11 cellular contexts compared by ENCODE assay signal in genomic region chr5:13553896-13554295, GRCh38.
A peak's percentile ranks its signal among the peaks of the same experiment; 100 is the strongest.
DNase-seq lines count a peak whose midpoint lies in the region; ATAC-seq, FAIRE-seq and TF ChIP-seq lines count a peak whose summit lies in the region.
"Had no signal": no experiment of that assay in that cellular context is flagged by ENCODE, and none has a peak within 500 bp of the region (broad histone marks: within the 10 kb centered on the region; RNA-seq: fewer than 3 reads in every experiment).

No MANE protein-coding gene starts in this region.

- WGBS in K562 (ENCODE audit: insufficient coverage, low coverage, missing lambda C conversion rate), result 0% methylated on average over 4 of the region's 4 CpGs
- WGBS in liver, result 36% methylated on average over 4 of the region's 4 CpGs

- no peaks in the 10 kb centered on the region for H4K20me1 ChIP-seq in K562 (replicated peaks; ENCODE audit: control insufficient read depth, insufficient read depth, low read length)

- CTCF ChIA-PET in K562 (lab: Yijun Ruan, JAX; ENCODE audit: low intra/inter-chr PET ratio), result no interaction called here

- H3K9ac ChIP-seq in K562 (ENCODE audit: insufficient read depth in 1 of 2, low read depth in 2 of 2, low read length in 2 of 2), result no peak overlapping the region
- no peak overlapping the region for H3K9ac ChIP-seq in liver (ENCODE audit: low read depth in 1 of 2, low read length in 2 of 2)

- H3K27me3 ChIP-seq in K562 (ENCODE audit: control insufficient read depth in 2 of 2, insufficient read depth in 2 of 2, low read length in 2 of 2), result no peaks in the 10 kb centered on the region
- no peaks in the 10 kb centered on the region for H3K27me3 ChIP-seq in liver (ENCODE audit: control insufficient read depth in 4 of 4, insufficient read depth in 4 of 4, low read length in 3 of 4)

- POLR2A ChIA-PET in K562 (lab: Yijun Ruan, JAX), result no interaction called here

- DNase-seq in ELR (ENCODE audit: low read depth) (peak; percentile 36), M059J (ENCODE audit: low read depth) (peak; percentile 36), K562 (ENCODE audit: extremely low read depth in 1 of 4, low spot score in 3 of 4) (no peak), NCI-H1092 treated with DMSO at 0.1 percent for 48 hours (lab: John Stamatoyannopoulos, UW) (no peak), NCI-H187 (lab: John Stamatoyannopoulos, UW) (no peak), cardiac septum (ENCODE audit: low spot score) (no peak)
- DNase-seq: CD8-positive, alpha-beta memory T cell; KG1; NCI-H774 had no signal

- H3K9me1 ChIP-seq in K562 (ENCODE audit: control insufficient read depth, insufficient read depth, low read length), result no peaks in the 10 kb centered on the region

- TF ChIP-seq EP300 in K562 (IDR thresholded peaks at IDR 0.05; ENCODE audit: low read length), result no peak

- no peak overlapping the region for H3K4me2 ChIP-seq in K562 (ENCODE audit: insufficient read depth, low read length)

- no peaks in the 10 kb centered on the region for H3K4me1 ChIP-seq in K562 (replicated peaks in 1 of 2; ENCODE audit: control insufficient read depth in 2 of 2, insufficient read depth in 2 of 2, low read length in 2 of 2)
- no peaks in the 10 kb centered on the region for H3K4me1 ChIP-seq in liver (ENCODE audit: control insufficient read depth in 4 of 4, insufficient read depth in 4 of 4, low read length in 3 of 4)

- no peak for TF ChIP-seq POLR2A in K562 (conservative IDR thresholded peaks at IDR 0.05)

- no peaks in the 10 kb centered on the region for H3K9me3 ChIP-seq in K562 (replicated peaks; ENCODE audit: control insufficient read depth, insufficient read depth, low read depth, low read length)
- H3K9me3 ChIP-seq in liver (ENCODE audit: control insufficient read depth in 4 of 4, low read length in 3 of 4), result no peaks in the 10 kb centered on the region

- H3K4me3 ChIP-seq in K562 (no peak overlapping the region), liver (ENCODE audit: low read depth in 1 of 3, low read length in 3 of 3) (no peak overlapping the region)

- no TSS peak for BruUV-seq in K562 (replicated peaks; lab: Mats Ljungman, UMichigan)

- H2AFZ ChIP-seq in K562 (ENCODE audit: low read depth, low read length), result no peak overlapping the region

- TF ChIP-seq CTCF in K562 (IDR thresholded peaks at IDR 0.05 in 2 of 3, conservative IDR thresholded peaks at IDR 0.05 in 1 of 3; ENCODE audit: insufficient read depth in 2 of 3, low read depth in 1 of 3, low read length in 3 of 3) (no peak), liver (IDR thresholded peaks at IDR 0.05; ENCODE audit: low read depth, low read length, missing input control) (no peak)

- H3K79me2 ChIP-seq in K562 (ENCODE audit: control insufficient read depth, insufficient read depth, low read length), result no peaks in the 10 kb centered on the region

- H3K27ac ChIP-seq in K562 (ENCODE audit: extremely low read depth, low read depth, low read length) (no peak overlapping the region), liver (ENCODE audit: low read depth in 1 of 2, low read length in 2 of 2) (no peak overlapping the region)

- ATAC-seq in K562 (no peak), HG02852 (IDR thresholded peaks at IDR 0.05; ENCODE audit: unreplicated experiment) (no peak)

- H3K36me3 ChIP-seq in K562 (ENCODE audit: control insufficient read depth, insufficient read depth, low read length) (no peaks in the 10 kb centered on the region), liver (ENCODE audit: control insufficient read depth in 4 of 4, insufficient read depth in 3 of 4, low read depth in 1 of 4, low read length in 3 of 4) (no peaks in the 10 kb centered on the region)

- FAIRE-seq in K562 (lab: Jason Lieb, UNC), result no peak

- in situ Hi-C loops in K562 (cut with MboI), result no loop called here

- TF ChIP-seq RAD21 in K562 (CRISPR knock-in tag; conservative IDR thresholded peaks at IDR 0.05 in 1 of 2, IDR thresholded peaks at IDR 0.05 in 1 of 2), result no peak
- no peak for TF ChIP-seq RAD21 in liver (IDR thresholded peaks at IDR 0.05)

- intact Hi-C loops in K562 (cut with micrococcal nuclease) (no loop called here), cardiac septum (cut with DNase I) (no loop called here)

TF ChIP-seq in K562, 482 proteins besides CTCF, POLR2A, EP300 and RAD21 (continues in another document):
- TF ChIP-seq SOX6 (IDR thresholded peaks at IDR 0.05), result no peak
- TF ChIP-seq, protein P1, sequence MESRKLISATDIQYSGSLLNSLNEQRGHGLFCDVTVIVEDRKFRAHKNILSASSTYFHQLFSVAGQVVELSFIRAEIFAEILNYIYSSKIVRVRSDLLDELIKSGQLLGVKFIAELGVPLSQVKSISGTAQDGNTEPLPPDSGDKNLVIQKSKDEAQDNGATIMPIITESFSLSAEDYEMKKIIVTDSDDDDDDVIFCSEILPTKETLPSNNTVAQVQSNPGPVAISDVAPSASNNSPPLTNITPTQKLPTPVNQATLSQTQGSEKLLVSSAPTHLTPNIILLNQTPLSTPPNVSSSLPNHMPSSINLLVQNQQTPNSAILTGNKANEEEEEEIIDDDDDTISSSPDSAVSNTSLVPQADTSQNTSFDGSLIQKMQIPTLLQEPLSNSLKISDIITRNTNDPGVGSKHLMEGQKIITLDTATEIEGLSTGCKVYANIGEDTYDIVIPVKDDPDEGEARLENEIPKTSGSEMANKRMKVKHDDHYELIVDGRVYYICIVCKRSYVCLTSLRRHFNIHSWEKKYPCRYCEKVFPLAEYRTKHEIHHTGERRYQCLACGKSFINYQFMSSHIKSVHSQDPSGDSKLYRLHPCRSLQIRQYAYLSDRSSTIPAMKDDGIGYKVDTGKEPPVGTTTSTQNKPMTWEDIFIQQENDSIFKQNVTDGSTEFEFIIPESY (CRISPR knock-in tag; IDR thresholded peaks at IDR 0.05), result no peak
- TF ChIP-seq NCOA2 (IDR thresholded peaks at IDR 0.05; ENCODE audit: partially characterized antibody in 2 of 2), result no peak

TF ChIP-seq in liver, 16 proteins besides CTCF, POLR2A, EP300 and RAD21:
- TF ChIP-seq, protein P2, sequence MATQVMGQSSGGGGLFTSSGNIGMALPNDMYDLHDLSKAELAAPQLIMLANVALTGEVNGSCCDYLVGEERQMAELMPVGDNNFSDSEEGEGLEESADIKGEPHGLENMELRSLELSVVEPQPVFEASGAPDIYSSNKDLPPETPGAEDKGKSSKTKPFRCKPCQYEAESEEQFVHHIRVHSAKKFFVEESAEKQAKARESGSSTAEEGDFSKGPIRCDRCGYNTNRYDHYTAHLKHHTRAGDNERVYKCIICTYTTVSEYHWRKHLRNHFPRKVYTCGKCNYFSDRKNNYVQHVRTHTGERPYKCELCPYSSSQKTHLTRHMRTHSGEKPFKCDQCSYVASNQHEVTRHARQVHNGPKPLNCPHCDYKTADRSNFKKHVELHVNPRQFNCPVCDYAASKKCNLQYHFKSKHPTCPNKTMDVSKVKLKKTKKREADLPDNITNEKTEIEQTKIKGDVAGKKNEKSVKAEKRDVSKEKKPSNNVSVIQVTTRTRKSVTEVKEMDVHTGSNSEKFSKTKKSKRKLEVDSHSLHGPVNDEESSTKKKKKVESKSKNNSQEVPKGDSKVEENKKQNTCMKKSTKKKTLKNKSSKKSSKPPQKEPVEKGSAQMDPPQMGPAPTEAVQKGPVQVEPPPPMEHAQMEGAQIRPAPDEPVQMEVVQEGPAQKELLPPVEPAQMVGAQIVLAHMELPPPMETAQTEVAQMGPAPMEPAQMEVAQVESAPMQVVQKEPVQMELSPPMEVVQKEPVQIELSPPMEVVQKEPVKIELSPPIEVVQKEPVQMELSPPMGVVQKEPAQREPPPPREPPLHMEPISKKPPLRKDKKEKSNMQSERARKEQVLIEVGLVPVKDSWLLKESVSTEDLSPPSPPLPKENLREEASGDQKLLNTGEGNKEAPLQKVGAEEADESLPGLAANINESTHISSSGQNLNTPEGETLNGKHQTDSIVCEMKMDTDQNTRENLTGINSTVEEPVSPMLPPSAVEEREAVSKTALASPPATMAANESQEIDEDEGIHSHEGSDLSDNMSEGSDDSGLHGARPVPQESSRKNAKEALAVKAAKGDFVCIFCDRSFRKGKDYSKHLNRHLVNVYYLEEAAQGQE (IDR thresholded peaks at IDR 0.05), result peak; percentile 95
- TF ChIP-seq RXRA (IDR thresholded peaks at IDR 0.05), result no peak
TF ChIP-seq in liver: peak in this region for 1.

Comparison
In these comparisons a context has a peak if more than half of its experiments do, and no peak if none do; other contexts are left out.
1. DNase-seq: peak in ELR (single experiment) and M059J (single experiment); none in K562 (0 of 4), NCI-H1092 treated with DMSO at 0.1 percent for 48 hours (single experiment), NCI-H187 (0 of 2) and cardiac septum (single experiment).